In the genomic region with DNA sequence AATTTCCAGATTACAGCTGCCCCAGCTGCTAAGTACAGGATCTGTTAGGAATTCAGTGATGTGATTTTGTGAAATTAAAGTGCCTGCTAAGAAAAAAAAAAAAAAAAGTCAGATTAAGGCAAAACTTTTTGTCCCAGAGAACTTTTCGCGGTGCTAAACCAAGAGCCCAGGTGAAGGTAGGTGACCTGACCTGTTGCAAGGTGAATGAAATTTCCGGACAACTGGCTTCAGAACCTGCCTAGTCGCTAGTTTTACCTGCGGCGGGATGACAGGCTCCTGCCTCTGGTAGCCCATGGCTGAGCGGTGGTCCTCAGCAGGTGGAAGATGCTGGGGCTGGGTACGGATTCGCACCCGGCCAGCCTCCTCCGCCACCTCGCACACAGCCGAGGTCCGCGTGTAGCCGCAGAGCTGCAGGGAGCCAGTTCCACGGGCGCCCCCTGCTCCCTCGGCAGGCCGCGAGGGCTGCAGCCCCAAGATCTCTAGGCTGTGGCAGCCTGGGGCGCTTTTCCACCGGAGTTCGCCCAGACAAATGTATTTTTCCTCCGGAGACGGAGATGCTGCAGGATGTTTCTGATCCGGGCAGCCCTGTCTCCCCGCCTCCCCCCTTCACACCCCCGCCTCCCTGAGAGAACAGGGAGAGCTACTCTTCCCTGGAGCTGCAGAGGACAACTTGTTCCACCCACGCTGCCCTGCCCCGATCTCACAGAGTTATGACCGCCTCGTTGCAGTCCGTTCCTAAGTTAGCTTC, we compare ENCODE assay signal across 10 cellular contexts. TPM values are rescaled to one million over a fixed set of nuclear protein-coding genes. Genes with fewer than 3 reads are reported as not detected.
DNase-seq lines count a peak whose midpoint lies in the region; ATAC-seq, FAIRE-seq and TF ChIP-seq lines count a peak whose summit lies in the region.
"Had no signal": no experiment of that assay in that cellular context is flagged by ENCODE, and none has a peak within 500 bp of the region (broad histone marks: within the 10 kb centered on the region; RNA-seq: fewer than 3 reads in every experiment).

A gene with protein sequence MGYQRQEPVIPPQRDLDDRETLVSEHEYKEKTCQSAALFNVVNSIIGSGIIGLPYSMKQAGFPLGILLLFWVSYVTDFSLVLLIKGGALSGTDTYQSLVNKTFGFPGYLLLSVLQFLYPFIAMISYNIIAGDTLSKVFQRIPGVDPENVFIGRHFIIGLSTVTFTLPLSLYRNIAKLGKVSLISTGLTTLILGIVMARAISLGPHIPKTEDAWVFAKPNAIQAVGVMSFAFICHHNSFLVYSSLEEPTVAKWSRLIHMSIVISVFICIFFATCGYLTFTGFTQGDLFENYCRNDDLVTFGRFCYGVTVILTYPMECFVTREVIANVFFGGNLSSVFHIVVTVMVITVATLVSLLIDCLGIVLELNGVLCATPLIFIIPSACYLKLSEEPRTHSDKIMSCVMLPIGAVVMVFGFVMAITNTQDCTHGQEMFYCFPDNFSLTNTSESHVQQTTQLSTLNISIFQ (minus strand): TSS at position 572 of the 748 bp plus-strand sequence. CDS start 278 bp downstream, at position 294.

- WGBS in small intestine, 3 donors: 5 to 21% (median 20%) methylated on average over 33 to 34 of the region's 34 CpGs

- no peak for FAIRE-seq in bronchial epithelial cell (lab: Jason Lieb, UNC)
- no peak for FAIRE-seq in small intestine (lab: Jason Lieb, UNC)
- FAIRE-seq: GM12878 had no signal

- no peaks in the 10 kb centered on the region for H3K9me3 Mint-ChIP-seq in activated naive CD4-positive, alpha-beta T cell treated with anti-CD3 and anti-CD28 coated beads, Interleukin-2, amount 50 U/mL, for 72 hours

- ATAC-seq in activated naive CD4-positive, alpha-beta T cell treated with anti-CD3 and anti-CD28 coated beads, Interleukin-2, amount 50 U/mL, for 72 hours: no peak
- ATAC-seq: GM12878 had no signal

- H3K36me3 ChIP-seq in H7 (replicated peaks; ENCODE audit: control insufficient read depth, insufficient read depth, low read length) (no peaks in the 10 kb centered on the region), bronchial epithelial cell (ENCODE audit: control insufficient read depth, insufficient read depth, low read length) (no peaks in the 10 kb centered on the region), small intestine (ENCODE audit: control insufficient read depth in 2 of 2, insufficient read depth in 2 of 2, low read length in 2 of 2) (no peaks in the 10 kb centered on the region)

- DNase-seq in H7: peak; percentile 24
- DNase-seq in bronchial epithelial cell (ENCODE audit: low read depth): no peak
- peak; percentile 9 for DNase-seq in kidney tubule cell (ENCODE audit: low spot score)
- peak; percentile 56 for DNase-seq in small intestine
- no peak for DNase-seq in activated naive CD4-positive, alpha-beta T cell treated with anti-CD3 and anti-CD28 coated beads, Interleukin-2, amount 50 U/mL, for 72 hours (ENCODE audit: low spot score in 2 of 2)
- DNase-seq in activated effector memory CD4-positive, alpha-beta T cell treated with anti-CD3 and anti-CD28 coated beads, Interleukin-2, amount 50 U/mL, for 16 hours: no peak
- no peak for DNase-seq in COLO668 (lab: John Stamatoyannopoulos, UW; ENCODE audit: unreplicated experiment)
- no peak for DNase-seq in central memory CD4-positive, alpha-beta T cell
- DNase-seq: SHP77 treated with DMSO at 0.1 percent for 48 hours had no signal

- no peak within 1 kb of the TSS for H3K27ac Mint-ChIP-seq in activated naive CD4-positive, alpha-beta T cell treated with anti-CD3 and anti-CD28 coated beads, Interleukin-2, amount 50 U/mL, for 72 hours

- H3K27ac ChIP-seq in small intestine (ENCODE audit: low read depth in 1 of 2, low read length in 1 of 2): no peak within 1 kb of the TSS

- H3K4me3 ChIP-seq in H7 (ENCODE audit: insufficient read depth, low read depth, low read length): no peak within 1 kb of the TSS; the same call in 1 of the 2 replicates
- peak within 1 kb of the TSS; percentile 20 for H3K4me3 ChIP-seq in bronchial epithelial cell (ENCODE audit: low read depth, low read length)
- H3K4me3 ChIP-seq in small intestine (ENCODE audit: low read depth in 1 of 2, low read length in 2 of 2): peak within 1 kb of the TSS in 1 of 2 donors; percentile 51
- H3K4me3 ChIP-seq: GM12878 had no signal

- H3K4me1 ChIP-seq in small intestine (ENCODE audit: control insufficient read depth in 2 of 2, insufficient read depth in 1 of 2, low read depth in 1 of 2, low read length in 1 of 2): no peaks in the 10 kb centered on the region

- peak; percentile 13 for TF ChIP-seq CTCF in bronchial epithelial cell (IDR thresholded peaks at IDR 0.05; ENCODE audit: insufficient read depth, low read length, severe bottlenecking)

- H3K36me3 Mint-ChIP-seq in activated naive CD4-positive, alpha-beta T cell treated with anti-CD3 and anti-CD28 coated beads, Interleukin-2, amount 50 U/mL, for 72 hours: no peaks in the 10 kb centered on the region

- no peaks in the 10 kb centered on the region for H3K9me3 ChIP-seq in small intestine (ENCODE audit: control insufficient read depth, low read depth)

- H3K27me3 ChIP-seq in H7 (ENCODE audit: control insufficient read depth, insufficient read depth, low read length) (no peaks in the 10 kb centered on the region), bronchial epithelial cell (ENCODE audit: control insufficient read depth, insufficient read depth, low read length) (no peaks in the 10 kb centered on the region), small intestine (ENCODE audit: control insufficient read depth in 2 of 2, insufficient read depth in 2 of 2, low read length in 2 of 2) (no peaks in the 10 kb centered on the region)

RNA-seq across cellular contexts. Expression of the gene that starts here (rescaled TPM):
- not detected in 2 replicates for total RNA-seq in H7 (2014; rRNA removed; shearing (Covaris generic))
- not detected in 2 replicates for total RNA-seq in bronchial epithelial cell
- 1 to 10 TPM in 1 of 3 donors, under 1 TPM in 2; 0.22 to 7.2 (median 0.27) TPM for polyA plus RNA-seq in small intestine
- total RNA-seq in activated naive CD4-positive, alpha-beta T cell treated with anti-CD3 and anti-CD28 coated beads, Interleukin-2, amount 50 U/mL, for 72 hours: not detected
- total RNA-seq: GM12878 had no signal
- polyA plus RNA-seq: GM12878 had no signal

Comparison
In these comparisons a context has a peak if more than half of its experiments do, and no peak if none do; other contexts are left out.
1. Peak in DNase-seq in H7; RNA of the gene not detected or under 1 TPM.
2. DNase-seq: peak in kidney tubule cell (single experiment) and small intestine (single experiment); none in bronchial epithelial cell (single experiment), activated naive CD4-positive, alpha-beta T cell treated with anti-CD3 and anti-CD28 coated beads, Interleukin-2, amount 50 U/mL, for 72 hours (0 of 2), activated effector memory CD4-positive, alpha-beta T cell treated with anti-CD3 and anti-CD28 coated beads, Interleukin-2, amount 50 U/mL, for 16 hours (single experiment), COLO668 (single experiment) and central memory CD4-positive, alpha-beta T cell (single experiment).